Comparison of ENCODE assay signal across 12 cellular contexts in genomic region chr10:1149793-1150637, GRCh38.
A peak's percentile ranks its signal among the peaks of the same experiment; 100 is the strongest.
DNase-seq lines count a peak whose midpoint lies in the region; ATAC-seq and TF ChIP-seq lines count a peak whose summit lies in the region.
"Had no signal": no experiment of that assay in that cellular context is flagged by ENCODE, and none has a peak within 500 bp of the region (broad histone marks: within the 10 kb centered on the region; RNA-seq: fewer than 3 reads in every experiment).

No MANE protein-coding gene starts in this region.

- TF ChIP-seq CTCF in activated CD8-positive, alpha-beta T cell treated with anti-CD3 and anti-CD28 coated beads for 36 hours (IDR thresholded peaks at IDR 0.05) = no peak
- no peak for TF ChIP-seq CTCF in transverse colon (IDR thresholded peaks at IDR 0.05)

- H3K9me3 ChIP-seq in transverse colon = peaks cover 12 to 17% of the 10 kb centered on the region in 2 donors

- H3K4me3 Mint-ChIP-seq in activated naive CD8-positive, alpha-beta T cell treated with anti-CD3 and anti-CD28 coated beads, Interleukin-2, amount 10 ng/mL, durations not matched to agents 7 days and 5 days = peak overlapping the region; percentile 53
- no peak overlapping the region for H3K4me3 Mint-ChIP-seq in activated naive CD8-positive, alpha-beta T cell treated with anti-CD3 and anti-CD28 coated beads for 36 hours
- no peak overlapping the region for H3K4me3 Mint-ChIP-seq in activated CD8-positive, alpha-beta T cell treated with anti-CD3 and anti-CD28 coated beads for 36 hours
- H3K4me3 Mint-ChIP-seq: activated B cell treated with CpG ODN at 0.5 μM for 24 hours had no signal

- no peak for TF ChIP-seq POLR2A in transverse colon (IDR thresholded peaks at IDR 0.05)

- no peak overlapping the region for H3K27ac Mint-ChIP-seq in activated naive CD8-positive, alpha-beta T cell treated with anti-CD3 and anti-CD28 coated beads, Interleukin-2, amount 10 ng/mL, durations not matched to agents 7 days and 5 days
- no peak overlapping the region for H3K27ac Mint-ChIP-seq in activated naive CD8-positive, alpha-beta T cell treated with anti-CD3 and anti-CD28 coated beads for 36 hours
- no peak overlapping the region for H3K27ac Mint-ChIP-seq in activated CD8-positive, alpha-beta T cell treated with anti-CD3 and anti-CD28 coated beads for 36 hours
- H3K27ac Mint-ChIP-seq: activated B cell treated with CpG ODN at 0.5 μM for 24 hours had no signal

- peaks cover 1% of the 10 kb centered on the region for H3K4me1 Mint-ChIP-seq in activated naive CD8-positive, alpha-beta T cell treated with anti-CD3 and anti-CD28 coated beads, Interleukin-2, amount 10 ng/mL, durations not matched to agents 7 days and 5 days
- H3K4me1 Mint-ChIP-seq in activated naive CD8-positive, alpha-beta T cell treated with anti-CD3 and anti-CD28 coated beads for 36 hours = peaks cover 3% of the 10 kb centered on the region
- H3K4me1 Mint-ChIP-seq in activated CD8-positive, alpha-beta T cell treated with anti-CD3 and anti-CD28 coated beads for 36 hours (ENCODE audit: low read depth) = peaks cover 15% of the 10 kb centered on the region
- H3K4me1 Mint-ChIP-seq: activated B cell treated with CpG ODN at 0.5 μM for 24 hours had no signal

- peaks cover 4% of the 10 kb centered on the region for H3K27me3 Mint-ChIP-seq in activated naive CD8-positive, alpha-beta T cell treated with anti-CD3 and anti-CD28 coated beads, Interleukin-2, amount 10 ng/mL, durations not matched to agents 7 days and 5 days
- H3K27me3 Mint-ChIP-seq in activated naive CD8-positive, alpha-beta T cell treated with anti-CD3 and anti-CD28 coated beads for 36 hours = peaks cover 10% of the 10 kb centered on the region
- H3K27me3 Mint-ChIP-seq in activated CD8-positive, alpha-beta T cell treated with anti-CD3 and anti-CD28 coated beads for 36 hours = peaks cover 1% of the 10 kb centered on the region

- H3K36me3 Mint-ChIP-seq in activated naive CD8-positive, alpha-beta T cell treated with anti-CD3 and anti-CD28 coated beads, Interleukin-2, amount 10 ng/mL, durations not matched to agents 7 days and 5 days = no peaks in the 10 kb centered on the region
- H3K36me3 Mint-ChIP-seq in activated naive CD8-positive, alpha-beta T cell treated with anti-CD3 and anti-CD28 coated beads for 36 hours = peaks cover 3% of the 10 kb centered on the region
- no peaks in the 10 kb centered on the region for H3K36me3 Mint-ChIP-seq in activated CD8-positive, alpha-beta T cell treated with anti-CD3 and anti-CD28 coated beads for 36 hours (ENCODE audit: low read depth)

- H3K4me3 ChIP-seq in transverse colon = no peak overlapping the region
- H3K4me3 ChIP-seq: tibial artery had no signal

- H3K9me3 Mint-ChIP-seq in activated naive CD8-positive, alpha-beta T cell treated with anti-CD3 and anti-CD28 coated beads, Interleukin-2, amount 10 ng/mL, durations not matched to agents 7 days and 5 days = peaks cover 12% of the 10 kb centered on the region
- peaks cover 7% of the 10 kb centered on the region for H3K9me3 Mint-ChIP-seq in activated naive CD8-positive, alpha-beta T cell treated with anti-CD3 and anti-CD28 coated beads for 36 hours
- H3K9me3 Mint-ChIP-seq in activated CD8-positive, alpha-beta T cell treated with anti-CD3 and anti-CD28 coated beads for 36 hours = peaks cover 11% of the 10 kb centered on the region

- H3K27me3 ChIP-seq in transverse colon = no peaks in the 10 kb centered on the region
- H3K27me3 ChIP-seq: tibial artery had no signal

- intact Hi-C loops in activated CD8-positive, alpha-beta T cell treated with anti-CD3 and anti-CD28 coated beads for 36 hours (cut with micrococcal nuclease) = no loop called here
- intact Hi-C loops in transverse colon (cut with DNase I; ENCODE audit: low total_unique reads) = no loop called here

- no peak for DNase-seq in activated naive CD8-positive, alpha-beta T cell treated with anti-CD3 and anti-CD28 coated beads, Interleukin-2, amount 10 ng/mL, durations not matched to agents 7 days and 5 days
- DNase-seq in activated naive CD8-positive, alpha-beta T cell treated with anti-CD3 and anti-CD28 coated beads for 36 hours = no peak
- peak; percentile 67 for DNase-seq in activated CD8-positive, alpha-beta T cell treated with anti-CD3 and anti-CD28 coated beads for 36 hours
- no peak for DNase-seq in left lobe of liver (ENCODE audit: low spot score)
- DNase-seq in transverse colon = peak; percentile 18
- no peak for DNase-seq in DMS53 treated with DMSO at 0.1 percent for 48 hours (lab: John Stamatoyannopoulos, UW; ENCODE audit: unreplicated experiment)
- no peak for DNase-seq in MV-4-11 (lab: John Stamatoyannopoulos, UW)
- DNase-seq: activated B cell treated with CpG ODN at 0.5 μM for 24 hours, NCI-H187, PC-3 had no signal

- in situ Hi-C loops in transverse colon (cut with MboI; ENCODE audit: low pct_ligation_motif_present in 1 of 4, low pct_unique_long_range_greater_than_20kb in 1 of 4, low sequenced_read_pairs in 3 of 4) = no loop called here

- H3K36me3 ChIP-seq in transverse colon = no peaks in the 10 kb centered on the region
- H3K36me3 ChIP-seq: tibial artery had no signal

- ATAC-seq in activated naive CD8-positive, alpha-beta T cell treated with anti-CD3 and anti-CD28 coated beads, Interleukin-2, amount 10 ng/mL, durations not matched to agents 7 days and 5 days (ENCODE audit: low read depth) = peak; percentile 80
- peak; percentile 87 for ATAC-seq in activated CD8-positive, alpha-beta T cell treated with anti-CD3 and anti-CD28 coated beads for 36 hours
- ATAC-seq in left lobe of liver = peak; percentile 44
- no peak for ATAC-seq in GM21423 (IDR thresholded peaks at IDR 0.05; ENCODE audit: unreplicated experiment)
- ATAC-seq: PC-3 had no signal

- TF ChIP-seq EP300 in transverse colon (IDR thresholded peaks at IDR 0.05; ENCODE audit: low read depth) = no peak

- H3K27ac ChIP-seq in transverse colon = no peak overlapping the region
- H3K27ac ChIP-seq: tibial artery had no signal

- CTCF ChIA-PET in activated CD8-positive, alpha-beta T cell treated with anti-CD3 and anti-CD28 coated beads for 36 hours (lab: Charles Lee) = no interaction called here

- 65% methylated on average over 23 of the region's 23 CpGs; no CpG with 5 or more reads in 1 of the 2 donors for WGBS in transverse colon (ENCODE audit: low coverage in 1 of 2), 2 donors

- no peaks in the 10 kb centered on the region for H3K4me1 ChIP-seq in transverse colon
- H3K4me1 ChIP-seq: tibial artery had no signal

- POLR2A ChIA-PET in activated naive CD8-positive, alpha-beta T cell treated with anti-CD3 and anti-CD28 coated beads, Interleukin-2, amount 10 ng/mL, durations not matched to agents 7 days and 5 days (lab: Charles Lee) = no interaction called here
- POLR2A ChIA-PET in activated CD8-positive, alpha-beta T cell treated with anti-CD3 and anti-CD28 coated beads for 36 hours (lab: Charles Lee) = no interaction called here

Comparison
In these comparisons a context has a peak if more than half of its experiments do, and no peak if none do; other contexts are left out.
1. DNase-seq: peak in activated CD8-positive, alpha-beta T cell treated with anti-CD3 and anti-CD28 coated beads for 36 hours (single experiment) and transverse colon (single experiment); none in activated naive CD8-positive, alpha-beta T cell treated with anti-CD3 and anti-CD28 coated beads, Interleukin-2, amount 10 ng/mL, durations not matched to agents 7 days and 5 days (single experiment), activated naive CD8-positive, alpha-beta T cell treated with anti-CD3 and anti-CD28 coated beads for 36 hours (single experiment), left lobe of liver (single experiment), DMS53 treated with DMSO at 0.1 percent for 48 hours (single experiment) and MV-4-11 (single experiment).